Comparison of ENCODE assay signal across 8 cellular contexts in genomic region chr19:42683917-42684513, GRCh38. TPM values are rescaled to one million over a fixed set of nuclear protein-coding genes. Genes with fewer than 3 reads are reported as not detected.
A peak's percentile ranks its signal among the peaks of the same experiment; 100 is the strongest.
DNase-seq lines count a peak whose midpoint lies in the region; ATAC-seq and TF ChIP-seq lines count a peak whose summit lies in the region.

No MANE protein-coding gene starts in this region.

- no peak overlapping the region for H3K4me3 Mint-ChIP-seq in endothelial cell (ENCODE audit: unreplicated experiment)

- TF ChIP-seq CTCF in endothelial cell (IDR thresholded peaks at IDR 0.05; ENCODE audit: unreplicated experiment), result peak; percentile 81

- H3K36me3 Mint-ChIP-seq in endothelial cell (ENCODE audit: low read depth, unreplicated experiment), result peaks cover 7% of the 10 kb centered on the region

- peaks cover 2% of the 10 kb centered on the region for H3K27me3 Mint-ChIP-seq in endothelial cell (ENCODE audit: unreplicated experiment)

- no peaks in the 10 kb centered on the region for H3K4me1 Mint-ChIP-seq in endothelial cell (ENCODE audit: unreplicated experiment)

- H3K27ac Mint-ChIP-seq in endothelial cell (ENCODE audit: unreplicated experiment), result no peak overlapping the region

- ATAC-seq in HG03439 (IDR thresholded peaks at IDR 0.05; ENCODE audit: unreplicated experiment) (no peak), HG03025 (IDR thresholded peaks at IDR 0.05; ENCODE audit: low FRiP score, unreplicated experiment) (no peak), GM19397 (IDR thresholded peaks at IDR 0.05; ENCODE audit: unreplicated experiment) (no peak)

- H3K9me3 Mint-ChIP-seq in endothelial cell (ENCODE audit: unreplicated experiment), result no peaks in the 10 kb centered on the region

- peak; percentile 5 for DNase-seq in activated gamma-delta T cell treated with Interleukin-2 at 50 U/mL for 16 hours
- no peak for DNase-seq in activated gamma-delta T cell (lab: John Stamatoyannopoulos, UW)
- DNase-seq in NAMALWA (ENCODE audit: low spot score), result peak; percentile 56
- DNase-seq in endothelial cell (ENCODE audit: low spot score), result no peak
- peak; percentile 9 for DNase-seq in renal cortical epithelial cell (ENCODE audit: low read depth)

RNA-seq across cellular contexts. Expression of gene PSG3, which starts 56.3 kb away (rescaled TPM):
- not detected for total RNA-seq in endothelial cell (ENCODE audit: unreplicated experiment)
- 0.50 and 1.0 TPM in 2 replicates for total RNA-seq in renal cortical epithelial cell

Comparison
In these comparisons a context has a peak if more than half of its experiments do, and no peak if none do; other contexts are left out.
1. DNase-seq: peak in activated gamma-delta T cell treated with Interleukin-2 at 50 U/mL for 16 hours (single experiment), NAMALWA (single experiment) and renal cortical epithelial cell (single experiment); none in activated gamma-delta T cell (single experiment) and endothelial cell (single experiment).